1 cellular context compared by ENCODE assay signal in the genomic region with DNA sequence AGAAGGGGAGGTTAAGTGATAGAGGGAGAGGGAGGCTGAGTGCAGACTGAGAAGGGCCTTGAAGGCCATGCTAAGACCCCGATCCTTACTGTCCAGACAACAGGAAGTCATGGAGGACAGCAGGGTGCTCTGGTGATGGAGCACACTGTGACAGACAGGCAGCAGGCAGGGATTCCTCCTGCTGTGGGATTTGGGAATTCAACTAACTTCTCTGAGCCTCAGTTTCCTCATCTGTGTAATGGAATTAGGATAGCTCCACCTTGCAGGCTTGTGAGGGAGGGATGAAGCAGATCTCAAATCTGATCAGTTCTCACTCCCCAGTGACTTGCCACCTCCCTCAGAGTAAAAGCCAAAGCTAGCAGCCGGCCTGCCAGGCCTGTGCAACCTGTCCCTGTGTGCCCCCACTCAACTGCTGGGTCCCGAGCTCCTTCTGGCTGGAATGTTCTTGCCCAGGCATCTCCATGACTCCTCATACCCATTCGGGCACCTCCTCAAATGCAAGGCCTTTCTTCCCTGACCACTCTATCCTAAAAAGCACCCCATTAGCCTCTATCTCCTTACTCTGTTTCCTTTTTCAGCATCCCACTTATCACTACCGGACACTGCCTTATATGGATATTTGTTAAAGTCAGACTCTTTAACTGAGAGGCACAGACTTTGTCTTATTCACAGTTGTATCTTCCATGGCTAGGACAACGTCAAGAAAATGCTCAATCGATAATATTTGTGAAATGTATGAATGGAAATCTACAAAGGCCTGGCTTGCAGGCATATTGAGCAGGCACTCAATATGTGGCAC.
TF ChIP-seq lines count a peak whose summit lies in the region.

No MANE protein-coding gene starts in this region.

TF ChIP-seq in H1, 55 proteins besides CTCF, POLR2A, EP300 and RAD21:
- TF ChIP-seq ASH2L (IDR thresholded peaks at IDR 0.05; ENCODE audit: low read length) (no peak), KDM1A (IDR thresholded peaks at IDR 0.05; ENCODE audit: borderline replicate concordance, low read length) (peak; percentile 42; the same call in 1 of the 2 replicates)
TF ChIP-seq in H1: peak in this region for 1.
